Comparison of ENCODE assay signal across 16 cellular contexts in the genomic region with DNA sequence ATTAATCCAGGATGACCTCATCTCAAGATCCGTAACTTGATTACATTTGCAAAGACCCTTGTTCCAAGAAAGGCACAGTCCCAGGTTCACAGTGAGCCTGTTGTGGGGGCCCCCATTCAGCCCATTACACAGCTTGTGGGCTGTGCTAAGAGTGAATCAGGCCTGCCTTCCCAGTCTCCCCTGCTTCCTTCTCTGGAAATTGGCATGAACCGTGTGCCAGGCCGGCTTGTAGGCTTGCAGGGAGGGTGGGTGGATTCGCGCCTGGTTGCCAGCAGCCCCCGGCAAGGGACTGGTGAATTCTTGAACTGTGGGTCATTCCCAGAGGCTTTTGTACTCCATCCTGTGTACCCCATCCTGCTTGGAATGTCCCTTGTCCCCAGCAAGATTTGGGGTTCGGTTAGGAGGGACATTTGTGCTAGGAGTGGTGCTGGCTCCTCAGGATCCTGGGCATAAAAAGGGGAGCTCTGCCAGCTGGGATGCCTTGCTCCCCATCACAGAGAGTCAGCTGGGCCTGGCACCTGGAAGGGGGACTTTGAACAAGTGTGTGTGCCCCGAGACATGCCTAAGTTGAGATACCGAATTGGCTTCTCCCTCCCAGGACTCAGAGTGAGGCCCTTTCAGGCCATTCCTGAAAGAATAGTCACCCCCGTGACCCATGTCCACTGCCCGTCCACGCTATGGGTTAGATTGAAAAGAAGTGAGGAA.
"Had no signal": no experiment of that assay in that cellular context is flagged by ENCODE, and none has a peak within 500 bp of the region (broad histone marks: within the 10 kb centered on the region; RNA-seq: fewer than 3 reads in every experiment).

No MANE protein-coding gene starts in this region.

- H3K27ac ChIP-seq: epithelial cell of prostate had no signal

- H3K4me3 ChIP-seq: mucosa of descending colon had no signal

- H3K4me1 Mint-ChIP-seq: activated B cell treated with CpG ODN at 0.5 μM for 24 hours; activated naive CD8-positive, alpha-beta T cell treated with anti-CD3 and anti-CD28 coated beads, Interleukin-2, amount 50 U/mL, for 24 hours; naive thymus-derived CD8-positive, alpha-beta T cell had no signal

- DNase-seq: activated B cell treated with CpG ODN at 0.5 μM for 24 hours; activated CD4-positive, alpha-beta T cell treated with anti-CD3 and anti-CD28 coated beads, Interleukin-2, amount 50 U/mL, for 1 hour; activated naive CD4-positive, alpha-beta T cell; activated naive CD8-positive, alpha-beta T cell treated with anti-CD3 and anti-CD28 coated beads, Interleukin-2, amount 50 U/mL, for 24 hours; activated T-cell treated with anti-CD3 and anti-CD28 coated beads, Interleukin-2, amount 50 U/mL, for 72 hours; caudate nucleus; cortex of kidney; effector memory CD4-positive, alpha-beta T cell; mammary epithelial cell; mucosa of descending colon; occipital lobe; stimulated activated CD4-positive, alpha-beta T cell treated with anti-CD3 and anti-CD28 coated beads, Interleukin-4, amount 100 ng/mL, for 24 hours had no signal

- H3K27me3 Mint-ChIP-seq: activated B cell treated with CpG ODN at 0.5 μM for 24 hours; stimulated activated naive CD8-positive, alpha-beta T cell treated with anti-CD3 and anti-CD28 coated beads, Interleukin-15, Interleukin-2, amounts not matched to agents 100 ng/mL and 50 ng/mL, for 24 hours had no signal

- H3K27ac Mint-ChIP-seq: activated B cell treated with CpG ODN at 0.5 μM for 24 hours; activated naive CD8-positive, alpha-beta T cell treated with anti-CD3 and anti-CD28 coated beads, Interleukin-2, amount 50 U/mL, for 24 hours; activated T-cell treated with anti-CD3 and anti-CD28 coated beads, Interleukin-2, amount 50 U/mL, for 72 hours; naive thymus-derived CD8-positive, alpha-beta T cell; stimulated activated naive CD8-positive, alpha-beta T cell treated with anti-CD3 and anti-CD28 coated beads, Interleukin-15, Interleukin-2, amounts not matched to agents 100 ng/mL and 50 ng/mL, for 24 hours had no signal

- ATAC-seq: activated naive CD8-positive, alpha-beta T cell treated with anti-CD3 and anti-CD28 coated beads, Interleukin-2, amount 50 U/mL, for 24 hours; activated T-cell treated with anti-CD3 and anti-CD28 coated beads, Interleukin-2, amount 50 U/mL, for 72 hours; mucosa of descending colon; naive thymus-derived CD8-positive, alpha-beta T cell had no signal

- H3K9me3 ChIP-seq: mucosa of descending colon, SK-N-SH had no signal

- H3K36me3 Mint-ChIP-seq: naive thymus-derived CD8-positive, alpha-beta T cell had no signal

- H3K4me3 Mint-ChIP-seq: activated B cell treated with CpG ODN at 0.5 μM for 24 hours; activated naive CD8-positive, alpha-beta T cell treated with anti-CD3 and anti-CD28 coated beads, Interleukin-2, amount 50 U/mL, for 24 hours; activated T-cell treated with anti-CD3 and anti-CD28 coated beads, Interleukin-2, amount 50 U/mL, for 72 hours; naive thymus-derived CD8-positive, alpha-beta T cell; stimulated activated naive CD8-positive, alpha-beta T cell treated with anti-CD3 and anti-CD28 coated beads, Interleukin-15, Interleukin-2, amounts not matched to agents 100 ng/mL and 50 ng/mL, for 24 hours had no signal

- H3K9me3 Mint-ChIP-seq: activated B cell treated with CpG ODN at 0.5 μM for 24 hours; activated naive CD8-positive, alpha-beta T cell treated with anti-CD3 and anti-CD28 coated beads, Interleukin-2, amount 50 U/mL, for 24 hours; activated T-cell treated with anti-CD3 and anti-CD28 coated beads, Interleukin-2, amount 50 U/mL, for 72 hours; stimulated activated naive CD8-positive, alpha-beta T cell treated with anti-CD3 and anti-CD28 coated beads, Interleukin-15, Interleukin-2, amounts not matched to agents 100 ng/mL and 50 ng/mL, for 24 hours had no signal
